In the genomic region with DNA sequence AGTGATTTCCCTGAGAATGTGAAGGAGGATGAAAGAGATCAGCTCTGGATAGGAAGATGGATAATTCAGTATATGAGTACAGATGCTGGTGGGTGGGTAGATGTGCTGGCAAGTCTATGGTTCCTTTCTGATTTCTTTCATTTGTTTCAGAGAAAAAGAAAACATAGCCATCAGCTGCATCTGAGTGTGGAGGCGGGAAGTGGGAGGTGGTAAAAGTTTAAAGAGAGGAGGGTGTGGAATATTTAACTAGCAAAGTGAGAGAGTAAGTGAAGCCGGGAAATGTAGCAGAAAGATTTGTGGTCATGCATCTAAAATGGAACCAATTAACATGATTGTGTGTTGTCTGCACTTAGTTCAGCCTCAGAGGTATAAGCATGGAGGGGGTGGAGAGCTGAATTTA, we compare ENCODE assay signal across 24 cellular contexts. TPM values are rescaled to one million over a fixed set of nuclear protein-coding genes. Genes with fewer than 3 reads are reported as not detected.
DNase-seq lines count a peak whose midpoint lies in the region; ATAC-seq, FAIRE-seq and TF ChIP-seq lines count a peak whose summit lies in the region.
"Had no signal": no experiment of that assay in that cellular context is flagged by ENCODE, and none has a peak within 500 bp of the region (broad histone marks: within the 10 kb centered on the region; RNA-seq: fewer than 3 reads in every experiment).

No MANE protein-coding gene starts in this region.

- no peaks in the 10 kb centered on the region for H3F3A ChIP-seq in PC-9 (ENCODE audit: insufficient read depth, low read depth)

- peaks cover 2% of the 10 kb centered on the region for H3K27me3 Mint-ChIP-seq in activated CD8-positive, alpha-beta T cell treated with anti-CD3 and anti-CD28 coated beads, Interleukin-2, amount 10 ng/mL, durations not matched to agents 7 days and 5 days (ENCODE audit: low read depth)

- no peaks in the 10 kb centered on the region; the same call in 1 of the 2 replicates for H3K9me2 ChIP-seq in PC-9 (ENCODE audit: insufficient read depth)

- POLR2A ChIA-PET in PC-9 (lab: Charles Lee; ENCODE audit: unreplicated experiment): no interaction called here
- POLR2A ChIA-PET in activated CD8-positive, alpha-beta T cell treated with anti-CD3 and anti-CD28 coated beads, Interleukin-2, amount 10 ng/mL, durations not matched to agents 7 days and 5 days (lab: Charles Lee): no interaction called here

- no peaks in the 10 kb centered on the region for H3K36me3 ChIP-seq in PC-9 (ENCODE audit: low read depth)
- H3K36me3 ChIP-seq: BLaER1 had no signal

- H3K4me3 ChIP-seq in PC-9: no peak overlapping the region
- H3K4me3 ChIP-seq: A549, BLaER1, GM23248 had no signal

- ATAC-seq in GM18861 (IDR thresholded peaks at IDR 0.05; ENCODE audit: unreplicated experiment): no peak
- no peak for ATAC-seq in activated CD8-positive, alpha-beta T cell treated with anti-CD3 and anti-CD28 coated beads, Interleukin-2, amount 10 ng/mL, durations not matched to agents 7 days and 5 days
- ATAC-seq: A549 had no signal

- H3K4me1 ChIP-seq in PC-9 (replicated peaks; ENCODE audit: insufficient read depth): no peaks in the 10 kb centered on the region
- H3K4me1 ChIP-seq: A549, BLaER1 had no signal

- CTCF ChIA-PET in PC-9 (lab: Charles Lee): no interaction called here
- CTCF ChIA-PET in activated CD8-positive, alpha-beta T cell treated with anti-CD3 and anti-CD28 coated beads, Interleukin-2, amount 10 ng/mL, durations not matched to agents 7 days and 5 days (lab: Charles Lee): no interaction called here

- BruUV-seq in PC-9 (replicated peaks; lab: Mats Ljungman, UMichigan): no TSS peak

- H3K4me1 Mint-ChIP-seq in activated CD8-positive, alpha-beta T cell treated with anti-CD3 and anti-CD28 coated beads, Interleukin-2, amount 10 ng/mL, durations not matched to agents 7 days and 5 days (ENCODE audit: low read depth): no peaks in the 10 kb centered on the region
- H3K4me1 Mint-ChIP-seq: CD4-positive, alpha-beta memory T cell had no signal

- H3K27me3 ChIP-seq in PC-9 (ENCODE audit: insufficient read depth, low read depth): no peaks in the 10 kb centered on the region
- H3K27me3 ChIP-seq: BLaER1 had no signal

- intact Hi-C loops in PC-9 (cut with micrococcal nuclease; ENCODE audit: unreplicated experiment): no loop called here

- H3K79me2 ChIP-seq in PC-9 (ENCODE audit: low read depth): no peaks in the 10 kb centered on the region

- no peak for TF ChIP-seq CTCF in PC-9 (conservative IDR thresholded peaks at IDR 0.05)

- DNase-seq in Ammon's horn (ENCODE audit: low spot score) (peak; percentile 22), PC-9 (no peak), middle frontal gyrus (ENCODE audit: extremely low spot score, low spot score) (peak; percentile 6), superior temporal gyrus (ENCODE audit: extremely low spot score) (peak; percentile 65), GM19239 (ENCODE audit: insufficient read length, low spot score) (no peak)
- no peak for DNase-seq in activated CD8-positive, alpha-beta T cell treated with anti-CD3 and anti-CD28 coated beads, Interleukin-2, amount 10 ng/mL, durations not matched to agents 7 days and 5 days
- DNase-seq: AML-193; CD4-positive, alpha-beta memory T cell; DMS153; DMS79; GDM1; GM23248; HCEC 1CT; HFFc6; KG1 had no signal

- H3K9me3 Mint-ChIP-seq in activated CD8-positive, alpha-beta T cell treated with anti-CD3 and anti-CD28 coated beads, Interleukin-2, amount 10 ng/mL, durations not matched to agents 7 days and 5 days (ENCODE audit: insufficient read depth): no peaks in the 10 kb centered on the region
- H3K9me3 Mint-ChIP-seq: CD14-positive monocyte; CD4-positive, alpha-beta memory T cell; HFFc6 had no signal

- H3K27ac ChIP-seq in PC-9: no peak overlapping the region
- H3K27ac ChIP-seq: 22Rv1, A549, BLaER1, GM23248 had no signal

- no peak overlapping the region for H3K4me2 ChIP-seq in PC-9
- H3K4me2 ChIP-seq: A549, BLaER1 had no signal

- no peak overlapping the region for H3K27ac Mint-ChIP-seq in activated CD8-positive, alpha-beta T cell treated with anti-CD3 and anti-CD28 coated beads, Interleukin-2, amount 10 ng/mL, durations not matched to agents 7 days and 5 days
- H3K27ac Mint-ChIP-seq: CD14-positive monocyte; CD4-positive, alpha-beta memory T cell; HFFc6 had no signal

- no peak overlapping the region for H3K4me3 Mint-ChIP-seq in activated CD8-positive, alpha-beta T cell treated with anti-CD3 and anti-CD28 coated beads, Interleukin-2, amount 10 ng/mL, durations not matched to agents 7 days and 5 days
- H3K4me3 Mint-ChIP-seq: CD14-positive monocyte; CD4-positive, alpha-beta memory T cell; HFFc6 had no signal

- FAIRE-seq in GM19239 (lab: Jason Lieb, UNC): no peak
- FAIRE-seq: A549, GM12892, GM18507, H54 had no signal

- H4K20me1 ChIP-seq in PC-9 (ENCODE audit: insufficient read depth): no peaks in the 10 kb centered on the region
- H4K20me1 ChIP-seq: BLaER1 had no signal

- no peaks in the 10 kb centered on the region for H3K9me3 ChIP-seq in PC-9 (ENCODE audit: insufficient read depth, low read depth)
- H3K9me3 ChIP-seq: A549, BLaER1 had no signal

- H2AFZ ChIP-seq in PC-9: 0 out of 2 replicates have a peak overlapping the region, but pooled peaks have one; percentile 2
- H2AFZ ChIP-seq: GM23248 had no signal

- no peaks in the 10 kb centered on the region for H3K36me3 Mint-ChIP-seq in activated CD8-positive, alpha-beta T cell treated with anti-CD3 and anti-CD28 coated beads, Interleukin-2, amount 10 ng/mL, durations not matched to agents 7 days and 5 days (ENCODE audit: low read depth)
- H3K36me3 Mint-ChIP-seq: CD14-positive monocyte; CD4-positive, alpha-beta memory T cell had no signal

RNA-seq across cellular contexts. Expression of a gene that starts 16.4 kb away (rescaled TPM):
- total RNA-seq in PC-9 (2021): not detected in 2 replicates
- not detected for total RNA-seq in activated CD8-positive, alpha-beta T cell treated with anti-CD3 and anti-CD28 coated beads, Interleukin-2, amount 10 ng/mL, durations not matched to agents 7 days and 5 days
- total RNA-seq: CD4-positive, alpha-beta memory T cell; GM23248; HFFc6; HT-29 had no signal

Comparison
In these comparisons a context has a peak if more than half of its experiments do, and no peak if none do; other contexts are left out.
1. DNase-seq: peak in Ammon's horn (single experiment), middle frontal gyrus (single experiment) and superior temporal gyrus (single experiment); none in PC-9 (0 of 2), GM19239 (single experiment) and activated CD8-positive, alpha-beta T cell treated with anti-CD3 and anti-CD28 coated beads, Interleukin-2, amount 10 ng/mL, durations not matched to agents 7 days and 5 days (single experiment).